ENCODE assay signal across 8 cellular contexts in the genomic region with DNA sequence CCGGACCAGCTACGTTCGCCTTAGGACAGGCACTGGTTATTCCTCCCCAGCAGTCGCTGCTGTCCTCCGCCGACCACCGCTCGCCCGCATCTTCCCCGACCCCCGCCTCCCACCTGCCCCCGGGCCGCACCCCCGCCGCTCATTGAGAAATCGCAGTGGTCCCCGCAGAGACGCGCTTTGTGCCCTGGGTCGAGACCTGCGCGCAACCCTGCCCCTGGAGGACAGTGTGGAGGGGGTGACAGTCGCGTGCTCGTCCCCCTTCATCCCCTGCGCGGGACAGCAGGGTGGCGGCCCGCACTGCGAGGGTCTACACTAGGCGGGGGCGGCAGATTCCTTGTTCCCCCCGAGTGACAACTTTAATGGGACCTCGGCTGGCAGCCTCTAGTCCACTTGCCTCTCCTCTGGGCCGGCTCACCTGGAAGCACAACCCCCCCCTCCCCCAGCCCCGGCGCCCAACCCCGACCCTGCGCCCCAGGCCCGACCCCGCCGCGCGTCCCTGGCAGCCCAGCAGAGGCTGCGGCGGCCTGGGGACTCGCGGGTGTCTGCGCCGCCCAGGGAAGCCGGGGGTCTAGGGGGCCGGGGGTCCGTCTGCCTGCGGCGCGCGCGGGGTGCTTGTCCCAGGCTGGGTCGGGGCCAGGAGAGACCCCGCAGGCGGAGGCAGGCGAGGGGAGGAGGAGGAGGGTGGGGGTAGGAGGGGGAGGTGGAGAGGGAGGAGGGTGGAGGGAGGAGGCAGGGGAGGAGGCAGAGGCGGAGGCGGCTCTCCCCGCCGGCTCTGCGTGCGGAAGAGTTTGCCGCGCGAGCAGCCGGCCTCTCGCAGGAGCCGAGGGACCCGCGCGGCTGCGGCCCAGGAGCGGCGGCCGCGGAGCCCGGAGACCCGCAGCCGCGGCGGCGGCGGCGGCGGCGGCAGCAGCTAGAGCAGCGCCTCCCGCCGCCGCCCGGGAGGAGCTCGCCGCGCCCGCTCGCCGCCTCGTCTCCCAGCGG. TPM values are rescaled to one million over a fixed set of nuclear protein-coding genes. Genes with fewer than 3 reads are reported as not detected.
DNase-seq lines count a peak whose midpoint lies in the region; ATAC-seq and TF ChIP-seq lines count a peak whose summit lies in the region.

A gene with protein sequence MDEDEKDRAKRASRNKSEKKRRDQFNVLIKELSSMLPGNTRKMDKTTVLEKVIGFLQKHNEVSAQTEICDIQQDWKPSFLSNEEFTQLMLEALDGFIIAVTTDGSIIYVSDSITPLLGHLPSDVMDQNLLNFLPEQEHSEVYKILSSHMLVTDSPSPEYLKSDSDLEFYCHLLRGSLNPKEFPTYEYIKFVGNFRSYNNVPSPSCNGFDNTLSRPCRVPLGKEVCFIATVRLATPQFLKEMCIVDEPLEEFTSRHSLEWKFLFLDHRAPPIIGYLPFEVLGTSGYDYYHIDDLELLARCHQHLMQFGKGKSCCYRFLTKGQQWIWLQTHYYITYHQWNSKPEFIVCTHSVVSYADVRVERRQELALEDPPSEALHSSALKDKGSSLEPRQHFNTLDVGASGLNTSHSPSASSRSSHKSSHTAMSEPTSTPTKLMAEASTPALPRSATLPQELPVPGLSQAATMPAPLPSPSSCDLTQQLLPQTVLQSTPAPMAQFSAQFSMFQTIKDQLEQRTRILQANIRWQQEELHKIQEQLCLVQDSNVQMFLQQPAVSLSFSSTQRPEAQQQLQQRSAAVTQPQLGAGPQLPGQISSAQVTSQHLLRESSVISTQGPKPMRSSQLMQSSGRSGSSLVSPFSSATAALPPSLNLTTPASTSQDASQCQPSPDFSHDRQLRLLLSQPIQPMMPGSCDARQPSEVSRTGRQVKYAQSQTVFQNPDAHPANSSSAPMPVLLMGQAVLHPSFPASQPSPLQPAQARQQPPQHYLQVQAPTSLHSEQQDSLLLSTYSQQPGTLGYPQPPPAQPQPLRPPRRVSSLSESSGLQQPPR (plus strand): TSS at position 775 of the 981 bp plus-strand sequence. CDS start 84,616 bp downstream, outside the sequence.

- no peaks in the 10 kb centered on the region for H3K27me3 Mint-ChIP-seq in chondrocyte (ENCODE audit: low read depth)

- ATAC-seq in left lobe of liver (peak; percentile 72), HG03175 (IDR thresholded peaks at IDR 0.05; ENCODE audit: unreplicated experiment) (no peak), HG02870 (IDR thresholded peaks at IDR 0.05; ENCODE audit: unreplicated experiment) (no peak)

- H3K4me3 Mint-ChIP-seq in chondrocyte (ENCODE audit: unreplicated experiment), result peak within 1 kb of the TSS; percentile 82

- no peaks in the 10 kb centered on the region for H3K36me3 Mint-ChIP-seq in chondrocyte (ENCODE audit: low read depth)

- H3K4me1 Mint-ChIP-seq in chondrocyte (ENCODE audit: low read depth), result peaks cover 46% of the 10 kb centered on the region

- peak within 1 kb of the TSS; percentile 68 for H3K9ac ChIP-seq in SK-N-MC (ENCODE audit: insufficient read length)

- H3K9me3 Mint-ChIP-seq in chondrocyte (ENCODE audit: low read depth), result no peaks in the 10 kb centered on the region

- TF ChIP-seq CTCF in GM20000 (IDR thresholded peaks at IDR 0.05; ENCODE audit: extremely low read depth, missing control alignments) (no peak), chondrocyte (IDR thresholded peaks at IDR 0.05) (no peak)

- no peak within 1 kb of the TSS for H3K27ac ChIP-seq in SK-N-MC

- H3K4me3 ChIP-seq in SK-N-MC, result peak within 1 kb of the TSS; percentile 82

- H3K9me3 ChIP-seq in SK-N-MC (ENCODE audit: low read depth, low read length), result no peaks in the 10 kb centered on the region

- DNase-seq in GM20000 (ENCODE audit: low spot score) (peak; percentile 36), SK-N-MC (ENCODE audit: low read depth, low spot score) (no peak), chondrocyte (ENCODE audit: low spot score) (no peak), left lobe of liver (ENCODE audit: low spot score) (peak; percentile 66), RPMI8226 (no peak)
- peak in 2 of 3 experiments; percentile 7 to 21 for DNase-seq in stimulated activated CD4-positive, alpha-beta T cell treated with anti-CD3 and anti-CD28 coated beads, TNF-alpha, amount 100 ng/mL, for 4 hours (ENCODE audit: low read depth in 3 of 3)

- H3K36me3 ChIP-seq in SK-N-MC (ENCODE audit: insufficient read depth, low read length), result no peaks in the 10 kb centered on the region

- H3K27ac Mint-ChIP-seq in chondrocyte (ENCODE audit: unreplicated experiment), result peak within 1 kb of the TSS; percentile 88

RNA-seq across cellular contexts. Expression of the gene that starts here (rescaled TPM):
- total RNA-seq in chondrocyte, result 21.7 to 25.6 TPM (median 24.0 TPM) in 3 replicates
- total RNA-seq in left lobe of liver, result 23.9 TPM

Comparison
In these comparisons a context has a peak if more than half of its experiments do, and no peak if none do; other contexts are left out.
1. DNase-seq: peak in GM20000 (single experiment), left lobe of liver (single experiment) and stimulated activated CD4-positive, alpha-beta T cell treated with anti-CD3 and anti-CD28 coated beads, TNF-alpha, amount 100 ng/mL, for 4 hours (2 of 3); none in SK-N-MC (single experiment), chondrocyte (single experiment) and RPMI8226 (single experiment).